26 cellular contexts compared by ENCODE assay signal in genomic region chr9:111868475-111868874, GRCh38.
"Had no signal": no experiment of that assay in that cellular context is flagged by ENCODE, and none has a peak within 500 bp of the region (broad histone marks: within the 10 kb centered on the region; RNA-seq: fewer than 3 reads in every experiment).

No MANE protein-coding gene starts in this region.

- H3K4me1 Mint-ChIP-seq: nephron had no signal

- H3K4me3 ChIP-seq: breast epithelium, esophagus muscularis mucosa, heart left ventricle, mucosa of descending colon, tibial nerve had no signal

- FAIRE-seq: keratinocyte had no signal

- H3K27me3 Mint-ChIP-seq: activated B cell treated with CpG ODN at 0.5 μM for 24 hours; activated naive CD4-positive, alpha-beta T cell treated with anti-CD3 and anti-CD28 coated beads, Interleukin-2, amount 50 U/mL, for 24 hours; activated T-helper 17 cell treated with anti-CD3 and anti-CD28 coated beads, Interleukin-2, amount 50 U/mL, for 72 hours had no signal

- H3K36me3 ChIP-seq: breast epithelium, esophagus muscularis mucosa, heart left ventricle, tibial nerve had no signal

- DNase-seq: activated B cell treated with CpG ODN at 0.5 μM for 24 hours; activated CD4-positive, alpha-beta T cell treated with anti-CD3 and anti-CD28 coated beads, Interleukin-2, amount 50 U/mL, for 1 hour; activated CD8-positive, alpha-beta T cell treated with anti-CD3 and anti-CD28 coated beads for 36 hours; activated naive CD8-positive, alpha-beta T cell treated with anti-CD3 and anti-CD28 coated beads, Interleukin-2, amount 50 U/mL, for 24 hours; activated T-cell treated with anti-CD3 and anti-CD28 coated beads, Interleukin-2, amount 50 U/mL, for 4 hours; amygdala; central memory CD4-positive, alpha-beta T cell; foreskin keratinocyte; heart left ventricle; hypothalamus; left cardiac atrium; left ventricle myocardium superior; mucosa of descending colon; posterior cingulate gyrus; right cardiac atrium; stimulated activated CD4-positive, alpha-beta T cell treated with anti-CD3 and anti-CD28 coated beads, Interleukin-15, amount 100 ng/mL, for 24 hours; stimulated activated CD4-positive, alpha-beta T cell treated with anti-CD3 and anti-CD28 coated beads, Interleukin-2, amount 100 ng/mL, for 24 hours; stimulated activated naive CD4-positive, alpha-beta T cell had no signal

- H3K27ac Mint-ChIP-seq: activated B cell treated with CpG ODN at 0.5 μM for 24 hours; activated CD8-positive, alpha-beta T cell treated with anti-CD3 and anti-CD28 coated beads for 36 hours; activated naive CD4-positive, alpha-beta T cell treated with anti-CD3 and anti-CD28 coated beads, Interleukin-2, amount 50 U/mL, for 24 hours; activated naive CD8-positive, alpha-beta T cell treated with anti-CD3 and anti-CD28 coated beads, Interleukin-2, amount 50 U/mL, for 24 hours; activated T-helper 17 cell treated with anti-CD3 and anti-CD28 coated beads, Interleukin-2, amount 50 U/mL, for 72 hours; dendritic cell treated with granulocyte-macrophage colony-stimulating factor and Interleukin-4, amounts not matched to agents 40 ng/mL and 50 ng/mL, for 4 days; nephron had no signal

- H3K4me1 ChIP-seq: breast epithelium, esophagus muscularis mucosa, heart left ventricle, tibial nerve had no signal

- H3K9me3 ChIP-seq: breast epithelium, esophagus muscularis mucosa, mucosa of descending colon, tibial nerve had no signal

- H3K9me3 Mint-ChIP-seq: activated naive CD4-positive, alpha-beta T cell treated with anti-CD3 and anti-CD28 coated beads, Interleukin-2, amount 50 U/mL, for 24 hours; activated T-cell treated with anti-CD3 and anti-CD28 coated beads, Interleukin-2, amount 50 U/mL, for 4 hours; activated T-helper 17 cell treated with anti-CD3 and anti-CD28 coated beads, Interleukin-2, amount 50 U/mL, for 72 hours; dendritic cell treated with granulocyte-macrophage colony-stimulating factor and Interleukin-4, amounts not matched to agents 40 ng/mL and 50 ng/mL, for 4 days had no signal

- H3K27ac ChIP-seq: breast epithelium, esophagus muscularis mucosa, foreskin keratinocyte, heart left ventricle, tibial nerve had no signal

- H3K36me3 Mint-ChIP-seq: activated naive CD4-positive, alpha-beta T cell treated with anti-CD3 and anti-CD28 coated beads, Interleukin-2, amount 50 U/mL, for 24 hours had no signal

- H3K27me3 ChIP-seq: breast epithelium, esophagus muscularis mucosa, foreskin keratinocyte, heart left ventricle, tibial nerve had no signal

- H3K4me3 Mint-ChIP-seq: activated B cell treated with CpG ODN at 0.5 μM for 24 hours; activated CD8-positive, alpha-beta T cell treated with anti-CD3 and anti-CD28 coated beads for 36 hours; activated naive CD4-positive, alpha-beta T cell treated with anti-CD3 and anti-CD28 coated beads, Interleukin-2, amount 50 U/mL, for 24 hours; activated naive CD8-positive, alpha-beta T cell treated with anti-CD3 and anti-CD28 coated beads, Interleukin-2, amount 50 U/mL, for 24 hours; activated T-cell treated with anti-CD3 and anti-CD28 coated beads, Interleukin-2, amount 50 U/mL, for 4 hours; activated T-helper 17 cell treated with anti-CD3 and anti-CD28 coated beads, Interleukin-2, amount 50 U/mL, for 72 hours; dendritic cell treated with granulocyte-macrophage colony-stimulating factor and Interleukin-4, amounts not matched to agents 40 ng/mL and 50 ng/mL, for 4 days; nephron had no signal

- ATAC-seq: activated CD8-positive, alpha-beta T cell treated with anti-CD3 and anti-CD28 coated beads for 36 hours; activated naive CD8-positive, alpha-beta T cell treated with anti-CD3 and anti-CD28 coated beads, Interleukin-2, amount 50 U/mL, for 24 hours; activated T-cell treated with anti-CD3 and anti-CD28 coated beads, Interleukin-2, amount 50 U/mL, for 4 hours; activated T-helper 17 cell treated with anti-CD3 and anti-CD28 coated beads, Interleukin-2, amount 50 U/mL, for 72 hours; foreskin keratinocyte; heart left ventricle; left cardiac atrium; left ventricle myocardium superior; mucosa of descending colon; right cardiac atrium had no signal
